Comparison of ENCODE assay signal across 17 cellular contexts in genomic region chr13:35956074-35956473, GRCh38.
"Had no signal": no experiment of that assay in that cellular context is flagged by ENCODE, and none has a peak within 500 bp of the region (broad histone marks: within the 10 kb centered on the region; RNA-seq: fewer than 3 reads in every experiment).

No MANE protein-coding gene starts in this region.

- H3K27ac ChIP-seq: epithelial cell of prostate, foreskin keratinocyte had no signal

- H3K4me1 Mint-ChIP-seq: natural killer cell had no signal

- H3K36me3 Mint-ChIP-seq: natural killer cell had no signal

- H3K9me3 Mint-ChIP-seq: dendritic cell treated with granulocyte-macrophage colony-stimulating factor and Interleukin-4, amounts not matched to agents 40 ng/mL and 50 ng/mL, for 4 days; neural crest cell had no signal

- H3K27me3 Mint-ChIP-seq: dendritic cell treated with granulocyte-macrophage colony-stimulating factor and Interleukin-4, amounts not matched to agents 40 ng/mL and 50 ng/mL, for 4 days; effector memory CD8-positive, alpha-beta T cell had no signal

- H3K9me3 ChIP-seq: heart right ventricle, mucosa of descending colon had no signal

- H3K4me3 Mint-ChIP-seq: dendritic cell treated with granulocyte-macrophage colony-stimulating factor and Interleukin-4, amounts not matched to agents 40 ng/mL and 50 ng/mL, for 4 days; effector memory CD8-positive, alpha-beta T cell; natural killer cell; neural crest cell had no signal

- H3K27ac Mint-ChIP-seq: dendritic cell treated with granulocyte-macrophage colony-stimulating factor and Interleukin-4, amounts not matched to agents 40 ng/mL and 50 ng/mL, for 4 days; effector memory CD8-positive, alpha-beta T cell; natural killer cell had no signal

- H3K4me1 ChIP-seq: foreskin keratinocyte had no signal

- ATAC-seq: effector memory CD8-positive, alpha-beta T cell; foreskin keratinocyte; heart right ventricle; mucosa of descending colon; natural killer cell had no signal

- H3K36me3 ChIP-seq: heart right ventricle had no signal

- H3K4me3 ChIP-seq: heart right ventricle, mucosa of descending colon had no signal

- DNase-seq: cerebellar nuclear complex; effector memory CD8-positive, alpha-beta T cell; foreskin keratinocyte; heart right ventricle; hypothalamus; kidney glomerular epithelial cell; mammary epithelial cell; mucosa of descending colon; natural killer cell; posterior cingulate gyrus; small intestine; stimulated activated CD4-positive, alpha-beta T cell treated with anti-CD3 and anti-CD28 coated beads, Interleukin-12 subunit alpha, Interleukin-12 subunit beta, amount 100 ng/mL, for 4 hours; stimulated activated naive CD4-positive, alpha-beta T cell treated with Interleukin-2 at 50 U/mL for 16 hours; trophoblast cell had no signal

- H3K27me3 ChIP-seq: foreskin keratinocyte, heart right ventricle had no signal
